Comparison of ENCODE assay signal across 8 cellular contexts in genomic region chr13:57627663-57628062, GRCh38. TPM values are rescaled to one million over a fixed set of nuclear protein-coding genes. Genes with fewer than 3 reads are reported as not detected.
A peak's percentile ranks its signal among the peaks of the same experiment; 100 is the strongest.
DNase-seq lines count a peak whose midpoint lies in the region; ATAC-seq and TF ChIP-seq lines count a peak whose summit lies in the region.

No MANE protein-coding gene starts in this region.

- DNase-seq in GM03348 (ENCODE audit: low spot score), result peak; percentile 24
- peak; percentile 73 for DNase-seq in OCI-M1 (lab: John Stamatoyannopoulos, UW)
- DNase-seq in fibroblast of villous mesenchyme (ENCODE audit: low read depth), result peak; percentile 8
- no peak for DNase-seq in upper lobe of right lung
- DNase-seq in EL, result no peak
- DNase-seq in putamen (ENCODE audit: low spot score), result no peak
- DNase-seq in activated CD4-positive, alpha-beta T cell treated with anti-CD3 and anti-CD28 coated beads for 48 hours, result no peak

- TF ChIP-seq CTCF in fibroblast of villous mesenchyme (IDR thresholded peaks at IDR 0.05; ENCODE audit: insufficient read depth, low read depth, low read length) (peak; percentile 52), upper lobe of right lung (IDR thresholded peaks at IDR 0.05) (peak; percentile 83)

- ATAC-seq in HG02852 (IDR thresholded peaks at IDR 0.05; ENCODE audit: unreplicated experiment), result peak; percentile 47
- peak; percentile 42 for ATAC-seq in upper lobe of right lung

- no peaks in the 10 kb centered on the region for H3K9me3 ChIP-seq in upper lobe of right lung

- peaks cover 17% of the 10 kb centered on the region for H3K4me1 ChIP-seq in upper lobe of right lung

- no peaks in the 10 kb centered on the region for H3K36me3 ChIP-seq in upper lobe of right lung

- peaks cover 45% of the 10 kb centered on the region for H3K27me3 ChIP-seq in upper lobe of right lung

- no peak overlapping the region for H3K4me3 ChIP-seq in fibroblast of villous mesenchyme (ENCODE audit: low read depth, low read length)
- no peak overlapping the region for H3K4me3 ChIP-seq in upper lobe of right lung

- intact Hi-C loops in upper lobe of right lung (cut with DNase I), result no loop called here

- no peak overlapping the region for H3K27ac ChIP-seq in upper lobe of right lung

RNA-seq across cellular contexts. Expression of gene PCDH17, which starts 3.9 kb away (rescaled TPM):
- total RNA-seq in fibroblast of villous mesenchyme (under 0.01 and 0.86 TPM in 2 replicates), upper lobe of right lung (65.4 TPM)

Comparison
In these comparisons a context has a peak if more than half of its experiments do, and no peak if none do; other contexts are left out.
1. DNase-seq: peak in GM03348 (single experiment), OCI-M1 (single experiment) and fibroblast of villous mesenchyme (single experiment); none in upper lobe of right lung (single experiment), EL (single experiment), putamen (single experiment) and activated CD4-positive, alpha-beta T cell treated with anti-CD3 and anti-CD28 coated beads for 48 hours (single experiment).
2. RNA of gene PCDH17, which starts 3.9 kb away (total RNA-seq): 65.4 TPM in upper lobe of right lung (single experiment); under 0.01 to 0.86 TPM in fibroblast of villous mesenchyme; every median in the first group is over 10 times any median in the second.